ENCODE assay signal across 1 cellular context in the genomic region with DNA sequence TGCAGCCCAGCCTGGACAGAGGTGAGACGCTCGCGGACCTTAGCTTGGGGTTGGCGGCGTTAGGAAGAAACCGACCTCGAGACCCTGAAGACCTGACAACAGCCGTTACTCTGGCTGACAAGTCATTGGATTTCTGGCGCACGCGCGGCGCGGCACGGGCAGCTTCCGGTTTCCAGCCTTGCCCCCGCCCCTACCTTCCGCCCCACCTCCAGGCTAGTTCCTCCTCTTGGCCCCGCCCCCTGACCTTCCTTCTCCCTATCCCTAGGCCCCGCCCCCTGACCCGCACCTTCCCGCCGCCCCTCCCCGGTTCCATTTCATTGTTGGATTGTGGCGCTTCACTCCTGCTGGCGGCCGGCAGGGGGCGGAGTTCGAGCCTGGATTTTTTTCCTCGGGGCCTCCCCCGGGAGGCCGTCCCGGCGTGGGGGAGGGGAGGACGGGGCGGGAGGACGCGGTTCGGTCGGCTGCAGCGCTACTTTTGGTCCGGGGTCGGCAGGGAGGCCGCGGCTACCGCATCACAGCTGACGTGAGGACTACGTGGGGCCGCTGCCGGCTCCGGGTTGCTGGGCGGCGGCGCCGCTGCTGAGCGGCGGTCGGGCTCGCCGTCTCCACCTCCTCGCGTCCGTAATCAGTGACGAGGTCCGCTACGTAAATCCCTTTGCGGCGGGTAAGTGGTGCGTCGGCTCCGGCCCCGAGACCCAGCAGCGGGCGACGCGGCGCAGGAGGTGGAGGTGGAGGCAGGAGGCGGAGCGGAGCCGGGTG.
TF ChIP-seq lines count a peak whose summit lies in the region.

A gene (plus strand): TSS at position 317 of the 759 bp plus-strand sequence. CDS start 10,990 bp downstream, outside the sequence.

TF ChIP-seq in IMR-90, 13 proteins besides CTCF, POLR2A, EP300 and RAD21 (continued from another document):
- no peak for TF ChIP-seq CEBPB (IDR thresholded peaks at IDR 0.05; ENCODE audit: low read depth, low read length)
- TF ChIP-seq, protein P1, sequence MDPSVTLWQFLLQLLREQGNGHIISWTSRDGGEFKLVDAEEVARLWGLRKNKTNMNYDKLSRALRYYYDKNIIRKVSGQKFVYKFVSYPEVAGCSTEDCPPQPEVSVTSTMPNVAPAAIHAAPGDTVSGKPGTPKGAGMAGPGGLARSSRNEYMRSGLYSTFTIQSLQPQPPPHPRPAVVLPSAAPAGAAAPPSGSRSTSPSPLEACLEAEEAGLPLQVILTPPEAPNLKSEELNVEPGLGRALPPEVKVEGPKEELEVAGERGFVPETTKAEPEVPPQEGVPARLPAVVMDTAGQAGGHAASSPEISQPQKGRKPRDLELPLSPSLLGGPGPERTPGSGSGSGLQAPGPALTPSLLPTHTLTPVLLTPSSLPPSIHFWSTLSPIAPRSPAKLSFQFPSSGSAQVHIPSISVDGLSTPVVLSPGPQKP (IDR thresholded peaks at IDR 0.05; ENCODE audit: borderline replicate concordance, low read depth, low read length), result no peak
- TF ChIP-seq RFX5 (IDR thresholded peaks at IDR 0.05; ENCODE audit: low read depth, low read length), result no peak
